In the genomic region with DNA sequence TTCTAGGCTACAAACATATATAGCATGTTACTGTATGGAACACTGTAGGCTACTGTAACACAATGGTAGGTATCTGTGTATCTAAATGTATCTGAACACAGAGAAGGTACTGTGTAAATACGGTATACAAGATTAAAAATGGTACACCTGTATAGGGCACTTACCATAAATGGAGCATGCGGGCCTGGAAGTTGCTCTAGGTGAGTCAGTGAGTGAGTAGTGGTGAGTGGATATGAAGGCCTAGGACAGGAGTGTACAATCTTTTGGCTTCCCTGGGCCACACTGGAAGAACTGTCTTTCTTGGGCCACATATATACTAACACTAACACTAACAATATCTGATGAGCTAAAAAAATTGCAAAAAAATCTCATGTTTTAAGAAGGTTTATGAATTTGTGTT, we compare ENCODE assay signal across 20 cellular contexts. TPM values are rescaled to one million over a fixed set of nuclear protein-coding genes. Genes with fewer than 3 reads are reported as not detected.
DNase-seq lines count a peak whose midpoint lies in the region; ATAC-seq and TF ChIP-seq lines count a peak whose summit lies in the region.
"Had no signal": no experiment of that assay in that cellular context is flagged by ENCODE, and none has a peak within 500 bp of the region (broad histone marks: within the 10 kb centered on the region; RNA-seq: fewer than 3 reads in every experiment).

No MANE protein-coding gene starts in this region.

- BruUV-seq in PC-3 (replicated peaks; lab: Mats Ljungman, UMichigan), result no TSS peak

- H3K27ac ChIP-seq in PC-3 (ENCODE audit: low read length) (no peak overlapping the region), caudate nucleus (ENCODE audit: low read depth, low read length) (peak overlapping the region; percentile 63), layer of hippocampus (ENCODE audit: low read depth, low read length) (peak overlapping the region; percentile 60)
- H3K27ac ChIP-seq: BLaER1 had no signal

- POLR2A ChIA-PET in PC-3 (lab: Charles Lee; ENCODE audit: unreplicated experiment), result no interaction called here

- no peak overlapping the region for H3K9ac ChIP-seq in PC-3 (ENCODE audit: low read length)
- H3K9ac ChIP-seq: BLaER1 had no signal

- H3K4me1 ChIP-seq in PC-3 (ENCODE audit: insufficient read depth, low read length), result no peaks in the 10 kb centered on the region
- H3K4me1 ChIP-seq: BLaER1 had no signal

- no peak overlapping the region for H3K4me2 ChIP-seq in PC-3 (ENCODE audit: low read length)
- H3K4me2 ChIP-seq: BLaER1 had no signal

- no peaks in the 10 kb centered on the region for H3F3A ChIP-seq in PC-3 (ENCODE audit: low read length, unreplicated experiment)

- no peaks in the 10 kb centered on the region for H3K79me2 ChIP-seq in PC-3 (ENCODE audit: low read length)

- H3K4me3 ChIP-seq in PC-3 (ENCODE audit: low read length), result no peak overlapping the region
- H3K4me3 ChIP-seq: BLaER1 had no signal

- no peaks in the 10 kb centered on the region for H4K20me1 ChIP-seq in PC-3 (ENCODE audit: low read length)
- H4K20me1 ChIP-seq: BLaER1 had no signal

- no peaks in the 10 kb centered on the region; the same call in 1 of the 2 replicates for H3K36me3 ChIP-seq in PC-3 (ENCODE audit: low read depth, low read length)

- H3K27me3 ChIP-seq in PC-3 (ENCODE audit: low read length), result no peaks in the 10 kb centered on the region
- no peaks in the 10 kb centered on the region for H3K27me3 ChIP-seq in layer of hippocampus (ENCODE audit: control insufficient read depth, insufficient read depth, low read length)
- H3K27me3 ChIP-seq: BLaER1 had no signal

- intact Hi-C loops in PC-3 (cut with micrococcal nuclease) (no loop called here), posterior cingulate gyrus (cut with DNase I) (loop anchor here (10.0 kb wide), 1 partner anchor 105 kb away; no protein-coding TSS in a partner anchor)

- H3K9me2 ChIP-seq in PC-3 (replicated peaks; ENCODE audit: low read length), result no peaks in the 10 kb centered on the region

- ATAC-seq in PC-3 (peak; percentile 56), HG02571 (IDR thresholded peaks at IDR 0.05; ENCODE audit: unreplicated experiment) (no peak), GM21367 (IDR thresholded peaks at IDR 0.05; ENCODE audit: unreplicated experiment) (no peak)

- DNase-seq in PC-3 (peak; percentile 14), caudate nucleus (lab: John Stamatoyannopoulos, UW) (no peak), posterior cingulate gyrus (no peak), mucosa of gallbladder (ENCODE audit: low spot score) (no peak)
- DNase-seq: CD4-positive, alpha-beta T cell; COR-L47; DMS79; H7; MV-4-11; NCI-H1105 treated with DMSO at 0.1 percent for 48 hours; NCI-H2029 treated with DMSO at 0.1 percent for 48 hours; NCI-H345; NCI-H524; NCI-H774; SHP77 had no signal

- CTCF ChIA-PET in PC-3 (lab: Charles Lee), result no interaction called here

- no peak overlapping the region for H2AFZ ChIP-seq in PC-3 (ENCODE audit: low read length)

- no peak for TF ChIP-seq CTCF in PC-3 (conservative IDR thresholded peaks at IDR 0.05; ENCODE audit: low read depth, low read length)

- H3K9me3 ChIP-seq in PC-3 (ENCODE audit: low read length), result no peaks in the 10 kb centered on the region
- H3K9me3 ChIP-seq: BLaER1 had no signal

RNA-seq across cellular contexts. Expression of a gene that starts 21.4 kb away (rescaled TPM):
- total RNA-seq in PC-3 (2014; rRNA removed) (12.6 and 13.8 TPM in 2 replicates), mucosa of gallbladder (45.1 TPM)

RNA-seq across cellular contexts. Expression of a gene that starts 48.8 kb away (rescaled TPM):
- total RNA-seq in PC-3 (2014; rRNA removed) (not detected in 2 replicates), mucosa of gallbladder (19.7 TPM)
- total RNA-seq: CD4-positive, alpha-beta T cell; OCI-LY7 had no signal

Comparison
In these comparisons a context has a peak if more than half of its experiments do, and no peak if none do; other contexts are left out.
1. RNA of a gene that starts 48.8 kb away (total RNA-seq): 19.7 TPM in mucosa of gallbladder (single experiment); not detected in PC-3; every median in the first group is over 10 times any median in the second.